ENCODE assay signal across 15 cellular contexts in genomic region chr2:105085525-105085924, GRCh38.
"Had no signal": no experiment of that assay in that cellular context is flagged by ENCODE, and none has a peak within 500 bp of the region (broad histone marks: within the 10 kb centered on the region; RNA-seq: fewer than 3 reads in every experiment).

No MANE protein-coding gene starts in this region.

- ATAC-seq: left cardiac atrium; left ventricle myocardium superior; pancreas; right cardiac atrium; stimulated activated naive CD8-positive, alpha-beta T cell treated with anti-CD3 and anti-CD28 coated beads, Interleukin-15, Interleukin-2, amounts not matched to agents 100 U/mL and 50 U/mL, for 24 hours; upper lobe of right lung had no signal

- DNase-seq: effector CD8-positive, alpha-beta T cell; foreskin melanocyte; head of caudate nucleus; kidney; left cardiac atrium; left ventricle myocardium superior; mesendoderm; naive B cell; occipital lobe; pancreas; right cardiac atrium; stimulated activated CD4-positive, alpha-beta T cell treated with anti-CD3 and anti-CD28 coated beads, Interleukin-2, amount 100 ng/mL, for 48 hours; stimulated activated naive CD8-positive, alpha-beta T cell treated with anti-CD3 and anti-CD28 coated beads, Interleukin-15, Interleukin-2, amounts not matched to agents 100 U/mL and 50 U/mL, for 24 hours; tibial artery; upper lobe of right lung had no signal
